ENCODE assay signal across 14 cellular contexts in the genomic region with DNA sequence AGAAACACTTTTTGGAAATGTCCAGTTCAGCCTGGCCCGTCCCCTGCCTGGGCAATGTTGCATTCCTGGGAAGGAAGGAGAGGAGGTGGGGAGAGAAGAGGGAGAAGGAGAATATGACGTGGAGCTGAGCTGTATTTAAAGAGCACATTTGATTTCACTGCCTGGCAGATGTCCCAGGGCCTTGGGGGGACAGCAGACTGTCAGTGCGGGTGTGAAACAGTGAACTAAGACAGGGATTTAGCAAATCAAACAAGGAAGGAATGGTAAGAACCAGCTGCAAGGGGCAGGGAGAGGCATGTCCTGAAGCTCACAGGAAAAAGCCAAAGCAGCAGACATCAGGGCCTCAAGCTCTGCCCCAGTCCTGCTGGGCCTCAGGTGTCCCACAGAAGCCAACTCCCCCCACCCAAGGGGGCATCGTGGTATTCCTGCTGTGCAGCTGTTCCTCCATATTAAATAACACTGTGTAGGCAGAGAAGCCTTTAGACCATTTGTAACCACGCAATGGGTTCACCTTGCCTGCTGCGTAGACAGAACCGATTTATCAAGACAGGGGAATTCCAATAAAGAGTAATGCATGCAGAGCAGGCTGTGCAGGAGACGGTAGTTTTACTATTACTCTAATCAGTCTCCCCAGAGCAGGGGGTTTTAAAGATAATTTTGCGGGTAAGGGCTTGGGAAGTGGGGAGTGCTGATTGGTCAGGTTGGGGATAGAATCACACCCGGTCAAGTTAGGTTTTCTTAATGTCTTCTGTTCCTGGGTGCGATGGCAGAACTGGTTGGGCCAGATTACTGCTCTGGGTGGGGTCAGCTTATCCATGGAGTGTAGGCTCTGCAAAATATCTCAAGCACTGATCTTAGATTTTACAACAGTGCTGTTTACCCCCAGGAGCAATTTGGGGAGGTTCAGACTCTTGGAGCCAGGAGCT. TPM values are rescaled to one million over a fixed set of nuclear protein-coding genes. Genes with fewer than 3 reads are reported as not detected.
DNase-seq lines count a peak whose midpoint lies in the region; ATAC-seq and TF ChIP-seq lines count a peak whose summit lies in the region.
"Had no signal": no experiment of that assay in that cellular context is flagged by ENCODE, and none has a peak within 500 bp of the region (broad histone marks: within the 10 kb centered on the region; RNA-seq: fewer than 3 reads in every experiment).

No MANE protein-coding gene starts in this region.

- H3K4me1 ChIP-seq in HAP-1: no peaks in the 10 kb centered on the region
- H3K4me1 ChIP-seq: spleen had no signal

- in situ Hi-C loops in HAP-1 (cut with MboI; ENCODE audit: low sequenced_read_pairs): no loop called here

- no peak for TF ChIP-seq CTCF in lower leg skin (IDR thresholded peaks at IDR 0.05)

- no peaks in the 10 kb centered on the region for H3K36me3 ChIP-seq in HAP-1 (replicated peaks)
- H3K36me3 ChIP-seq: MG63, spleen had no signal

- no peak for TF ChIP-seq POLR2A in lower leg skin (IDR thresholded peaks at IDR 0.05)

- H3K9me3 ChIP-seq in HAP-1: no peaks in the 10 kb centered on the region
- H3K9me3 ChIP-seq: MG63, spleen had no signal

- peak; percentile 18 for DNase-seq in SIG-M5 treated with dmso at 0.1 percent for 504 hours (lab: John Stamatoyannopoulos, UW; ENCODE audit: unreplicated experiment)
- no peak for DNase-seq in SIG-M5 (lab: John Stamatoyannopoulos, UW)
- DNase-seq in amniotic epithelial cell (ENCODE audit: low read depth): peak; percentile 6
- peak; percentile 33 to 80 for DNase-seq in lower leg skin (ENCODE audit: low spot score in 2 of 2)
- DNase-seq in ureter (ENCODE audit: low spot score): peak; percentile 81
- DNase-seq in activated CD4-positive, alpha-beta T cell treated with anti-CD3 and anti-CD28 coated beads for 48 hours: no peak
- no peak for DNase-seq in HAP-1 (ENCODE audit: low spot score in 2 of 2)
- DNase-seq: activated CD4-positive, alpha-beta T cell treated with anti-CD3 and anti-CD28 coated beads for 4 hours; activated naive CD8-positive, alpha-beta T cell treated with anti-CD3 and anti-CD28 coated beads for 36 hours; MG63; spleen had no signal

- WGBS in lower leg skin, 2 donors: 48 to 52% methylated on average over 11 of the region's 11 CpGs

- H3K27me3 ChIP-seq in HAP-1 (ENCODE audit: low read depth): no peaks in the 10 kb centered on the region
- H3K27me3 ChIP-seq: MG63, spleen had no signal

- no peak for ATAC-seq in GM18907 (IDR thresholded peaks at IDR 0.05; ENCODE audit: unreplicated experiment)
- ATAC-seq: left lobe of liver; stimulated activated effector memory CD8-positive, alpha-beta T cell treated with anti-CD3 and anti-CD28 coated beads, Interleukin-12 subunit alpha, Interleukin-12 subunit beta, amount 100 ng/mL, for 72 hours had no signal

- intact Hi-C loops in lower leg skin (cut with DNase I; ENCODE audit: low total_unique reads): no loop called here

- H3K4me3 ChIP-seq in lower leg skin (ENCODE audit: low read depth, poor library complexity, severe bottlenecking) (no peak overlapping the region), HAP-1 (no peak overlapping the region)
- H3K4me3 ChIP-seq: MG63, spleen had no signal

RNA-seq across cellular contexts. Expression of a gene that starts 18.3 kb away (rescaled TPM):
- total RNA-seq in lower leg skin (10 to 100 TPM in 1 of 4 donors, 1 to 10 TPM in 2, under 1 TPM in 1; 0.54 to 10.2 (median 4.2) TPM), ureter (0.89 TPM)
- total RNA-seq: activated naive CD8-positive, alpha-beta T cell treated with anti-CD3 and anti-CD28 coated beads for 36 hours; left lobe of liver had no signal

Comparison
In these comparisons a context has a peak if more than half of its experiments do, and no peak if none do; other contexts are left out.
1. DNase-seq: peak in SIG-M5 treated with dmso at 0.1 percent for 504 hours (single experiment), amniotic epithelial cell (single experiment), lower leg skin (2 of 2) and ureter (single experiment); none in SIG-M5 (single experiment), activated CD4-positive, alpha-beta T cell treated with anti-CD3 and anti-CD28 coated beads for 48 hours (single experiment) and HAP-1 (0 of 2).